Comparison of ENCODE assay signal across 8 cellular contexts in genomic region chr17:14069251-14069981, GRCh38. TPM values are rescaled to one million over a fixed set of nuclear protein-coding genes. Genes with fewer than 3 reads are reported as not detected.
DNase-seq lines count a peak whose midpoint lies in the region; ATAC-seq and TF ChIP-seq lines count a peak whose summit lies in the region.

COX10 (plus strand) TSS chr17:14069504; CDS start chr17:14069606, 102 bp downstream.

- peaks cover 3% of the 10 kb centered on the region for H3K4me1 ChIP-seq in fibroblast of lung (ENCODE audit: control insufficient read depth, extremely low read depth, insufficient read depth, low read length)
- peaks cover 7 to 22% of the 10 kb centered on the region in 2 donors for H3K4me1 ChIP-seq in naive thymus-derived CD4-positive, alpha-beta T cell (ENCODE audit: control insufficient read depth in 2 of 2, insufficient read depth in 2 of 2, low read length in 2 of 2)

- peaks cover 78% of the 10 kb centered on the region for H3K4me1 Mint-ChIP-seq in activated T-helper 1 cell treated with anti-CD3 and anti-CD28 coated beads, Interleukin-12 subunit alpha, Interleukin-12 subunit beta, Interleukin-2, Interleukin-4 antibody, amounts not matched to agents 30 ng/mL and 10 ng/mL and 1 ng/mL, durations not matched to agents 14 hours and 24 hours and 36 hours (ENCODE audit: low read depth)
- H3K4me1 Mint-ChIP-seq in naive thymus-derived CD4-positive, alpha-beta T cell, result peaks cover 29 to 59% (median 49%) of the 10 kb centered on the region in 7 donors
- peaks cover 24 to 35% of the 10 kb centered on the region in 2 donors for H3K4me1 Mint-ChIP-seq in stimulated activated naive B cell treated with anti-CD40 and anti-IgM and Interleukin-4, amounts not matched to agents 10 μg/mL and 1 μg/mL and 100 μg/mL, for 72 hours

- no peaks in the 10 kb centered on the region for H3K36me3 ChIP-seq in fibroblast of lung (ENCODE audit: control insufficient read depth, insufficient read depth, low read length)
- peaks cover 0 to 9% (median 0%) of the 10 kb centered on the region in 3 experiments for H3K36me3 ChIP-seq in naive thymus-derived CD4-positive, alpha-beta T cell (ENCODE audit: control insufficient read depth in 2 of 3, insufficient read depth in 3 of 3, low read length in 3 of 3)

- no peaks in the 10 kb centered on the region for H3K27me3 ChIP-seq in fibroblast of lung (ENCODE audit: control insufficient read depth, insufficient read depth, low read length)
- H3K27me3 ChIP-seq in naive thymus-derived CD4-positive, alpha-beta T cell (ENCODE audit: control insufficient read depth in 2 of 2, insufficient read depth in 2 of 2, low read length in 2 of 2), result no peaks in the 10 kb centered on the region

- H4K20me1 ChIP-seq in fibroblast of lung (ENCODE audit: control insufficient read depth, extremely low read depth, insufficient read depth, low read length), result no peaks in the 10 kb centered on the region

- peak; percentile 47 for DNase-seq in DMS79 treated with DMSO at 0.1 percent for 48 hours (lab: John Stamatoyannopoulos, UW)
- DNase-seq in KG1 (lab: John Stamatoyannopoulos, UW), result peak; percentile 3
- DNase-seq in RPMI7951 (ENCODE audit: low read depth), result peak; percentile 79
- DNase-seq in activated T-helper 1 cell treated with anti-CD3 and anti-CD28 coated beads, Interleukin-12 subunit alpha, Interleukin-12 subunit beta, Interleukin-2, Interleukin-4 antibody, amounts not matched to agents 30 ng/mL and 10 ng/mL and 1 ng/mL, durations not matched to agents 14 hours and 24 hours and 36 hours (ENCODE audit: low spot score), result peak; percentile 85
- DNase-seq in fibroblast of lung (ENCODE audit: low read depth in 2 of 2), result peak; percentile 70 to 83
- peak; percentile 71 to 93 (median 78) for DNase-seq in naive thymus-derived CD4-positive, alpha-beta T cell
- peak; percentile 84 for DNase-seq in stimulated activated naive B cell treated with anti-CD40 and anti-IgM and Interleukin-4, amounts not matched to agents 10 μg/mL and 1 μg/mL and 100 μg/mL, for 72 hours

- no peaks in the 10 kb centered on the region for H3K9me3 ChIP-seq in fibroblast of lung (ENCODE audit: control insufficient read depth, insufficient read depth, low read depth, low read length)
- H3K9me3 ChIP-seq in naive thymus-derived CD4-positive, alpha-beta T cell (ENCODE audit: control insufficient read depth in 2 of 3, low read length in 3 of 3), result no peaks in the 10 kb centered on the region

- peak within 1 kb of the TSS; percentile 94 for H3K27ac Mint-ChIP-seq in activated T-helper 1 cell treated with anti-CD3 and anti-CD28 coated beads, Interleukin-12 subunit alpha, Interleukin-12 subunit beta, Interleukin-2, Interleukin-4 antibody, amounts not matched to agents 30 ng/mL and 10 ng/mL and 1 ng/mL, durations not matched to agents 14 hours and 24 hours and 36 hours
- H3K27ac Mint-ChIP-seq in naive thymus-derived CD4-positive, alpha-beta T cell, result peak within 1 kb of the TSS; percentile 77 to 97 (median 92)
- H3K27ac Mint-ChIP-seq in stimulated activated naive B cell treated with anti-CD40 and anti-IgM and Interleukin-4, amounts not matched to agents 10 μg/mL and 1 μg/mL and 100 μg/mL, for 72 hours, result peak within 1 kb of the TSS; percentile 98

- peak within 1 kb of the TSS; percentile 97 for H3K4me3 Mint-ChIP-seq in activated T-helper 1 cell treated with anti-CD3 and anti-CD28 coated beads, Interleukin-12 subunit alpha, Interleukin-12 subunit beta, Interleukin-2, Interleukin-4 antibody, amounts not matched to agents 30 ng/mL and 10 ng/mL and 1 ng/mL, durations not matched to agents 14 hours and 24 hours and 36 hours
- peak within 1 kb of the TSS; percentile 91 to 98 (median 94) for H3K4me3 Mint-ChIP-seq in naive thymus-derived CD4-positive, alpha-beta T cell
- peak within 1 kb of the TSS; percentile 95 to 97 for H3K4me3 Mint-ChIP-seq in stimulated activated naive B cell treated with anti-CD40 and anti-IgM and Interleukin-4, amounts not matched to agents 10 μg/mL and 1 μg/mL and 100 μg/mL, for 72 hours

- peak within 1 kb of the TSS; percentile 79 to 99 (median 88) for H3K4me3 ChIP-seq in fibroblast of lung (replicated peaks in 1 of 4; ENCODE audit: control extremely low read depth in 1 of 4, insufficient read depth in 1 of 4, low read depth in 3 of 4, low read length in 4 of 4)
- peak within 1 kb of the TSS; percentile 83 for H3K4me3 ChIP-seq in naive thymus-derived CD4-positive, alpha-beta T cell (ENCODE audit: low read length)

- POLR2A ChIA-PET in naive thymus-derived CD4-positive, alpha-beta T cell (lab: Charles Lee), result interaction anchor here (1.0 to 2.4 kb wide), 4 partner anchors 21 to 232 kb away, joined by 3 to 12 read pairs (median 4); partner anchors contain the start of gene HS3ST3B1

- H2AFZ ChIP-seq in fibroblast of lung (ENCODE audit: low read length), result peak within 1 kb of the TSS; percentile 98

- intact Hi-C loops in activated T-helper 1 cell treated with anti-CD3 and anti-CD28 coated beads, Interleukin-12 subunit alpha, Interleukin-12 subunit beta, Interleukin-2, Interleukin-4 antibody, amounts not matched to agents 30 ng/mL and 10 ng/mL and 1 ng/mL, durations not matched to agents 14 hours and 24 hours and 36 hours (cut with micrococcal nuclease), result loop anchor here (1.0 to 10.0 kb wide), 7 partner anchors 11 to 1051 kb away; partner anchors contain the start of genes ELAC2 and HS3ST3B1
- intact Hi-C loops in naive thymus-derived CD4-positive, alpha-beta T cell (cut with micrococcal nuclease), result loop anchor here (1.0 to 10.0 kb wide), 6 partner anchors 49 to 1051 kb away; partner anchors contain the start of gene ELAC2 (in 1 of the 2)

- peak within 1 kb of the TSS; percentile 90 for H3K9ac ChIP-seq in fibroblast of lung (ENCODE audit: insufficient read depth, low read length)

- H3K36me3 Mint-ChIP-seq in activated T-helper 1 cell treated with anti-CD3 and anti-CD28 coated beads, Interleukin-12 subunit alpha, Interleukin-12 subunit beta, Interleukin-2, Interleukin-4 antibody, amounts not matched to agents 30 ng/mL and 10 ng/mL and 1 ng/mL, durations not matched to agents 14 hours and 24 hours and 36 hours (ENCODE audit: low read depth), result peaks cover 46% of the 10 kb centered on the region
- H3K36me3 Mint-ChIP-seq in naive thymus-derived CD4-positive, alpha-beta T cell, result peaks cover 0 to 57% (median 24%) of the 10 kb centered on the region in 5 donors
- H3K36me3 Mint-ChIP-seq in stimulated activated naive B cell treated with anti-CD40 and anti-IgM and Interleukin-4, amounts not matched to agents 10 μg/mL and 1 μg/mL and 100 μg/mL, for 72 hours, result peaks cover 15 to 29% of the 10 kb centered on the region in 2 donors

- H3K27me3 Mint-ChIP-seq in activated T-helper 1 cell treated with anti-CD3 and anti-CD28 coated beads, Interleukin-12 subunit alpha, Interleukin-12 subunit beta, Interleukin-2, Interleukin-4 antibody, amounts not matched to agents 30 ng/mL and 10 ng/mL and 1 ng/mL, durations not matched to agents 14 hours and 24 hours and 36 hours (ENCODE audit: insufficient read depth), result no peaks in the 10 kb centered on the region
- no peaks in the 10 kb centered on the region for H3K27me3 Mint-ChIP-seq in naive thymus-derived CD4-positive, alpha-beta T cell
- H3K27me3 Mint-ChIP-seq in stimulated activated naive B cell treated with anti-CD40 and anti-IgM and Interleukin-4, amounts not matched to agents 10 μg/mL and 1 μg/mL and 100 μg/mL, for 72 hours, result no peaks in the 10 kb centered on the region

- H3K27ac ChIP-seq in fibroblast of lung (ENCODE audit: insufficient read depth, low read length), result peak within 1 kb of the TSS; percentile 87
- H3K27ac ChIP-seq in naive thymus-derived CD4-positive, alpha-beta T cell (ENCODE audit: low read depth, low read length), result peak within 1 kb of the TSS; percentile 89

- H3K79me2 ChIP-seq in fibroblast of lung (ENCODE audit: control insufficient read depth, insufficient read depth, low read length), result peaks cover 38% of the 10 kb centered on the region

- TF ChIP-seq CTCF in fibroblast of lung (conservative IDR thresholded peaks at IDR 0.05 in 1 of 2, IDR thresholded peaks at IDR 0.05 in 1 of 2; ENCODE audit: low read depth in 1 of 2, low read length in 2 of 2), result no peak

- peaks cover 6% of the 10 kb centered on the region for H3K9me3 Mint-ChIP-seq in activated T-helper 1 cell treated with anti-CD3 and anti-CD28 coated beads, Interleukin-12 subunit alpha, Interleukin-12 subunit beta, Interleukin-2, Interleukin-4 antibody, amounts not matched to agents 30 ng/mL and 10 ng/mL and 1 ng/mL, durations not matched to agents 14 hours and 24 hours and 36 hours
- peaks cover 0 to 3% (median 0%) of the 10 kb centered on the region in 11 donors for H3K9me3 Mint-ChIP-seq in naive thymus-derived CD4-positive, alpha-beta T cell
- H3K9me3 Mint-ChIP-seq in stimulated activated naive B cell treated with anti-CD40 and anti-IgM and Interleukin-4, amounts not matched to agents 10 μg/mL and 1 μg/mL and 100 μg/mL, for 72 hours, result peaks cover 2 to 3% of the 10 kb centered on the region in 2 donors

- peak; percentile 98 for ATAC-seq in GM21737 (IDR thresholded peaks at IDR 0.05; ENCODE audit: unreplicated experiment)
- ATAC-seq in naive thymus-derived CD4-positive, alpha-beta T cell, result peak; percentile 99
- peak; percentile 100 for ATAC-seq in stimulated activated naive B cell treated with anti-CD40 and anti-IgM and Interleukin-4, amounts not matched to agents 10 μg/mL and 1 μg/mL and 100 μg/mL, for 72 hours (replicated peaks)

- CTCF ChIA-PET in naive thymus-derived CD4-positive, alpha-beta T cell (lab: Charles Lee), result interaction anchor here (0.9 kb wide), 1 partner anchor 132 kb away, joined by 4 read pairs; no protein-coding TSS in a partner anchor

- H3K4me2 ChIP-seq in fibroblast of lung (ENCODE audit: extremely low read depth, insufficient read depth, low read length), result peak within 1 kb of the TSS; percentile 84

RNA-seq across cellular contexts. Expression of gene COX10, which starts in this region (rescaled TPM):
- total RNA-seq in RPMI7951 (2014; rRNA removed; shearing (Covaris generic)), result 18.0 and 19.3 TPM in 2 replicates
- total RNA-seq in activated T-helper 1 cell treated with anti-CD3 and anti-CD28 coated beads, Interleukin-12 subunit alpha, Interleukin-12 subunit beta, Interleukin-2, Interleukin-4 antibody, amounts not matched to agents 30 ng/mL and 10 ng/mL and 1 ng/mL, durations not matched to agents 14 hours and 24 hours and 36 hours, result 40.1 and 41.7 TPM in 2 replicates
- total RNA-seq in fibroblast of lung, result 10.6 and 12.6 TPM in 2 replicates
- 12.5 and 14.0 TPM in 2 replicates for polyA plus RNA-seq in fibroblast of lung
- 7.8 and 8.7 TPM in 2 replicates for polyA plus RNA-seq in fibroblast of lung (2012)
- 9.0 and 9.6 TPM in 2 replicates for polyA minus RNA-seq in fibroblast of lung (ENCODE audit: low replicate concordance)
- 10 to 100 TPM; 16.2 to 30.6 (median 19.3) TPM for total RNA-seq in naive thymus-derived CD4-positive, alpha-beta T cell
- polyA plus RNA-seq in naive thymus-derived CD4-positive, alpha-beta T cell, result 10 to 100 TPM; 20.2 to 24.9 TPM

Comparison
In these comparisons a context has a peak if more than half of its experiments do, and no peak if none do; other contexts are left out.
1. Peak in every context shown above with its lines: DNase-seq, ATAC-seq, H3K4me3 ChIP-seq and H3K27ac ChIP-seq.
2. DNase-seq: peak in every context shown above with its lines; median percentile 85 in activated T-helper 1 cell treated with anti-CD3 and anti-CD28 coated beads, Interleukin-12 subunit alpha, Interleukin-12 subunit beta, Interleukin-2, Interleukin-4 antibody, amounts not matched to agents 30 ng/mL and 10 ng/mL and 1 ng/mL, durations not matched to agents 14 hours and 24 hours and 36 hours; 84 in stimulated activated naive B cell treated with anti-CD40 and anti-IgM and Interleukin-4, amounts not matched to agents 10 μg/mL and 1 μg/mL and 100 μg/mL, for 72 hours; 79 in RPMI7951; 78 in naive thymus-derived CD4-positive, alpha-beta T cell; 76 in fibroblast of lung; 47 in DMS79 treated with DMSO at 0.1 percent for 48 hours; 3 in KG1.